In the genomic region with DNA sequence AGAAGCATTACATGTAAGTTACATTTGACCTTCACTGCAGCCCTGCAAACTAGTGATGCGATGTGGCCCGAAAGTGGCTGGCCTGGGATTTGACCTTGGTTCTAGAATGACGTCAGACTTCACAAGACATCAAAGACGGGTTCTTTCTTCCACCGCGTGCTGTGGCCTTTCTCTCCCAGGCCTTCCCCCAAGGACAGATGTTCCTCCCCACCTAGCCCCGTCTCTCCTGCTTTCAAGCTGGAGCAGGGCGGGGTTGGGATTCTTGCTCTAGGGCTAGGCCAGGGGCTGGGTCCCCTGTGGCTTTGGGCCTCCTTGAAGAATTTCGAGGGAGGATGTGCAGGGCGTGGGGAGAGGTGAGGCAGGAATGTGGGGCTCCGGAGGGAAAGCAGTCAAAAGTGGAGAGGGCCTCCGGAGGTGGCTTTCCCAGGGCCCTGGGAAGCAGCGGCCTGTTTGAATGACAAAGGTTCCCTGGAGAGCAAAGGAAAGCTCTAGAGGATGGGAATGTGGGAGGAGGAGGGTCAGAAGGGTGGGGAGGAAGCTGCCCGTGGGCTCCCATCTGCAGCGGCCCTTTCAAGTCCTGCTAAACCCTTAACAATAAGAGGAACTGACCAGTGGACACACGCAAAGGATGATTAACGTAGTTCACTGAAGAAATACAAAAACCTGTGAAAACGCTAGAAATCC, we compare ENCODE assay signal across 19 cellular contexts. TPM values are rescaled to one million over a fixed set of nuclear protein-coding genes. Genes with fewer than 3 reads are reported as not detected.
DNase-seq lines count a peak whose midpoint lies in the region; ATAC-seq, FAIRE-seq and TF ChIP-seq lines count a peak whose summit lies in the region.
"Had no signal": no experiment of that assay in that cellular context is flagged by ENCODE, and none has a peak within 500 bp of the region (broad histone marks: within the 10 kb centered on the region; RNA-seq: fewer than 3 reads in every experiment).

No MANE protein-coding gene starts in this region.

- WGBS in HepG2 (ENCODE audit: low lambda C conversion rate): 1% methylated on average over 18 of the region's 18 CpGs
- WGBS in right lobe of liver (ENCODE audit: insufficient coverage, low coverage, low lambda C conversion rate, missing lambda C conversion rate): 52% methylated on average over 16 of the region's 18 CpGs
- 54 to 81% methylated on average over 11 to 14 of the region's 18 CpGs for WGBS in esophagus squamous epithelium, 2 donors

- H3K9me3 Mint-ChIP-seq in nephron progenitor cell: no peaks in the 10 kb centered on the region
- H3K9me3 Mint-ChIP-seq: activated T-cell treated with anti-CD3 and anti-CD28 coated beads, Interleukin-2, amount 50 U/mL, for 72 hours; CD4-positive, alpha-beta memory T cell; naive B cell; T-helper 2 cell treated with Interferon-gamma antibody and Interleukin-4, amounts not matched to agents 5 μg/mL and 100 μg/mL, for 36 hours had no signal

- intact Hi-C loops in HepG2 (cut with micrococcal nuclease; ENCODE audit: unreplicated experiment): loop anchor here (5.0 to 10.0 kb wide), 2 partner anchors 34 to 54 kb away; partner anchors contain the start of gene SLC2A1
- intact Hi-C loops in right lobe of liver (cut with DNase I): no loop called here
- intact Hi-C loops in esophagus squamous epithelium (cut with DNase I): no loop called here

- H3K27me3 Mint-ChIP-seq in nephron progenitor cell (ENCODE audit: low read depth, poor library complexity): peaks cover 14% of the 10 kb centered on the region

- no TSS peak for BruUV-seq in HepG2 (replicated peaks; lab: Mats Ljungman, UMichigan)

- H3K4me3 ChIP-seq in HepG2 (replicated peaks in 1 of 3; ENCODE audit: insufficient read depth in 1 of 3, low read depth in 2 of 3, low read length in 3 of 3): peak overlapping the region; percentile 19 to 57 (median 28)
- no peak overlapping the region for H3K4me3 ChIP-seq in right lobe of liver
- no peak overlapping the region for H3K4me3 ChIP-seq in esophagus squamous epithelium
- H3K4me3 ChIP-seq: right atrium auricular region had no signal

- in situ Hi-C loops in HepG2 (cut with HindIII; ENCODE audit: extremely low pct_ligation_motif_present, low pct_unique_long_range_greater_than_20kb): no loop called here

- CTCF ChIA-PET in HepG2 (lab: Yijun Ruan, JAX; ENCODE audit: low intra/inter-chr PET ratio, low total read pairs): no interaction called here

- TF ChIP-seq RAD21 in HepG2 (CRISPR knock-in tag; IDR thresholded peaks at IDR 0.05): no peak

- peaks cover 51% of the 10 kb centered on the region for H3K4me1 Mint-ChIP-seq in nephron progenitor cell

- no peaks in the 10 kb centered on the region for H3K79me2 ChIP-seq in HepG2 (ENCODE audit: insufficient read depth, low read length)

- H3K9ac ChIP-seq in HepG2 (ENCODE audit: insufficient read depth, low read depth, low read length): peak overlapping the region; percentile 50

- DNase-seq in HepG2 (ENCODE audit: low spot score) (peak; percentile 93), right lobe of liver (no peak), esophagus squamous epithelium (lab: John Stamatoyannopoulos, UW) (no peak), nephron progenitor cell (peak; percentile 54), COLO829 (ENCODE audit: low spot score) (no peak), HTR-8/SVneo (ENCODE audit: insufficient read length, low spot score) (no peak), AML-193 (lab: John Stamatoyannopoulos, UW) (no peak)
- DNase-seq in NK-92 treated with Interleukin-12 subunit alpha and Interleukin-12 subunit beta, amount 100 ng/mL, for 24 hours (lab: John Stamatoyannopoulos, UW): no peak
- DNase-seq: activated T-cell treated with anti-CD3 and anti-CD28 coated beads, Interleukin-2, amount 50 U/mL, for 72 hours; amygdala; CD4-positive, alpha-beta memory T cell; left cardiac atrium; NCI-H2081 treated with DMSO at 0.1 percent for 48 hours; stimulated activated naive CD4-positive, alpha-beta T cell treated with Interleukin-2 at 50 U/mL for 16 hours had no signal

- TF ChIP-seq CTCF in HepG2 (CRISPR knock-in tag; IDR thresholded peaks at IDR 0.05): no peak
- TF ChIP-seq CTCF in right lobe of liver (IDR thresholded peaks at IDR 0.05): no peak
- TF ChIP-seq CTCF in esophagus squamous epithelium (IDR thresholded peaks at IDR 0.05): no peak
- no peak for TF ChIP-seq CTCF in nephron progenitor cell (IDR thresholded peaks at IDR 0.05)

- H3K36me3 Mint-ChIP-seq in nephron progenitor cell (ENCODE audit: low read depth): no peaks in the 10 kb centered on the region
- H3K36me3 Mint-ChIP-seq: CD4-positive, alpha-beta memory T cell; naive B cell had no signal

- peak overlapping the region; percentile 64 for H3K27ac Mint-ChIP-seq in nephron progenitor cell
- H3K27ac Mint-ChIP-seq: activated T-cell treated with anti-CD3 and anti-CD28 coated beads, Interleukin-2, amount 50 U/mL, for 72 hours; T-helper 2 cell treated with Interferon-gamma antibody and Interleukin-4, amounts not matched to agents 5 μg/mL and 100 μg/mL, for 36 hours had no signal

- no peaks in the 10 kb centered on the region for H3K36me3 ChIP-seq in HepG2 (replicated peaks in 1 of 2; ENCODE audit: control insufficient read depth in 1 of 2, insufficient read depth in 2 of 2, low read length in 2 of 2)
- H3K36me3 ChIP-seq in right lobe of liver: no peaks in the 10 kb centered on the region
- no peaks in the 10 kb centered on the region for H3K36me3 ChIP-seq in esophagus squamous epithelium
- H3K36me3 ChIP-seq: right atrium auricular region had no signal

- no peaks in the 10 kb centered on the region for H4K20me1 ChIP-seq in HepG2 (ENCODE audit: insufficient read depth, low read length)

- no peak overlapping the region for H3K4me3 Mint-ChIP-seq in nephron progenitor cell
- H3K4me3 Mint-ChIP-seq: activated T-cell treated with anti-CD3 and anti-CD28 coated beads, Interleukin-2, amount 50 U/mL, for 72 hours; CD4-positive, alpha-beta memory T cell; T-helper 2 cell treated with Interferon-gamma antibody and Interleukin-4, amounts not matched to agents 5 μg/mL and 100 μg/mL, for 36 hours had no signal

- POLR2A ChIA-PET in HepG2 (lab: Yijun Ruan, JAX): interaction anchor here (0.7 to 2.6 kb wide), 10 partner anchors 13 to 111 kb away, joined by 3 to 23 read pairs (median 4); no protein-coding TSS in a partner anchor

- H3K4me2 ChIP-seq in HepG2 (ENCODE audit: low read depth, low read length): peak overlapping the region; percentile 58

- no peak overlapping the region for H2AFZ ChIP-seq in HepG2 (ENCODE audit: low read length)

- H3K9me3 ChIP-seq in HepG2 (ENCODE audit: low read length) (no peaks in the 10 kb centered on the region), right lobe of liver (no peaks in the 10 kb centered on the region), esophagus squamous epithelium (no peaks in the 10 kb centered on the region)
- H3K9me3 ChIP-seq: right atrium auricular region had no signal

- peak in 1 of 2 experiments; percentile 64; a peak in 2 of 4 replicates for TF ChIP-seq EP300 in HepG2 (IDR thresholded peaks at IDR 0.05; ENCODE audit: low read depth in 2 of 2, low read length in 2 of 2)
- peak; percentile 89; the same call in 1 of the 2 replicates for TF ChIP-seq EP300 in HepG2 (CRISPR knock-in tag; IDR thresholded peaks at IDR 0.05; ENCODE audit: borderline replicate concordance)

- FAIRE-seq in HepG2 (lab: Jason Lieb, UNC) (peak; percentile 48), HTR-8/SVneo (lab: Jason Lieb, UNC) (no peak)
- FAIRE-seq: A204.1 had no signal

- H3K27ac ChIP-seq in HepG2 (ENCODE audit: extremely low read length, insufficient read depth, low read length) (peak overlapping the region; percentile 55), right lobe of liver (no peak overlapping the region), esophagus squamous epithelium (peak overlapping the region in 3 of 4 donors; percentile 78 to 83 (median 81))
- H3K27ac ChIP-seq: right atrium auricular region had no signal

- H3K27me3 ChIP-seq in HepG2 (ENCODE audit: control insufficient read depth in 1 of 2, insufficient read depth in 2 of 2, low read length in 2 of 2) (no peaks in the 10 kb centered on the region), right lobe of liver (no peaks in the 10 kb centered on the region), esophagus squamous epithelium (peaks cover 0 to 28% (median 0%) of the 10 kb centered on the region in 4 donors)

- TF ChIP-seq POLR2A in HepG2 (IDR thresholded peaks at IDR 0.05; ENCODE audit: insufficient read depth in 1 of 2, low read depth in 2 of 2, low read length in 2 of 2) (no peak), right lobe of liver (IDR thresholded peaks at IDR 0.05) (no peak), esophagus squamous epithelium (IDR thresholded peaks at IDR 0.05) (no peak)

- H3K4me1 ChIP-seq in HepG2 (ENCODE audit: insufficient read depth, low read length) (peaks cover 58% of the 10 kb centered on the region), right lobe of liver (no peaks in the 10 kb centered on the region), esophagus squamous epithelium (peaks cover 19 to 56% (median 21%) of the 10 kb centered on the region in 3 donors)
- H3K4me1 ChIP-seq: right atrium auricular region had no signal

- peak; percentile 75 for ATAC-seq in HepG2
- no peak for ATAC-seq in right lobe of liver
- ATAC-seq: activated T-cell treated with anti-CD3 and anti-CD28 coated beads, Interleukin-2, amount 50 U/mL, for 72 hours; left cardiac atrium; Right ventricle myocardium inferior had no signal

RNA-seq across cellular contexts. Expression of gene SLC2A1, which starts 49.9 kb away (rescaled TPM):
- total RNA-seq in HepG2 (2016; rRNA removed; fragmentation: Illumina TruSeq; extraction: Trizol) (54.3 and 125 TPM in 2 replicates), right lobe of liver (10 to 100 TPM in 1 of 6 experiments, 1 to 10 TPM in 4, under 1 TPM in 1; 0.74 to 34.3 (median 5.8) TPM), esophagus squamous epithelium (100 to 1,000 TPM; 238 to 883 (median 448) TPM)
- 17.1 and 18.0 TPM in 2 replicates for total RNA-seq in HepG2 (2016; cell fraction: cytosol; rRNA removed; fragmentation: Illumina TruSeq; extraction: Trizol; ENCODE audit: low read depth)
- 44.3 and 121 TPM in 2 replicates for total RNA-seq in HepG2 (2016; cell fraction: insoluble cytoplasmic fraction; rRNA removed; fragmentation: Illumina TruSeq; extraction: Trizol)
- 38.1 and 44.0 TPM in 2 replicates for total RNA-seq in HepG2 (2016; cell fraction: membrane; rRNA removed; fragmentation: Illumina TruSeq; extraction: Trizol)
- 146 and 160 TPM in 2 replicates for total RNA-seq in HepG2 (2016; cell fraction: nucleus; rRNA removed; fragmentation: Illumina TruSeq; extraction: Trizol)
- polyA plus RNA-seq in HepG2 (2011; rRNA removed): 315 and 423 TPM in 2 replicates
- polyA plus RNA-seq in HepG2 (2011; cell fraction: cytosol; rRNA removed): 201 and 410 TPM in 2 replicates
- 305 and 663 TPM in 2 replicates for polyA plus RNA-seq in HepG2 (2011; cell fraction: nucleus; rRNA removed)
- 253 and 372 TPM in 2 replicates for polyA plus RNA-seq in HepG2 (2012)
- 10.8 and 11.3 TPM in 2 replicates for polyA plus RNA-seq in HepG2 (2016; cell fraction: cytosol; fragmentation: Illumina TruSeq; extraction: Trizol; ENCODE audit: low read depth)
- polyA plus RNA-seq in HepG2 (2016; cell fraction: insoluble cytoplasmic fraction; fragmentation: Illumina TruSeq; extraction: Trizol; ENCODE audit: low read depth): 47.5 and 58.0 TPM in 2 replicates
- 20.7 and 24.0 TPM in 2 replicates for polyA plus RNA-seq in HepG2 (2016; cell fraction: membrane; fragmentation: Illumina TruSeq; extraction: Trizol; ENCODE audit: low read depth)
- 232 and 245 TPM in 2 replicates for polyA plus RNA-seq in HepG2 (2016; cell fraction: nucleus; fragmentation: Illumina TruSeq; extraction: Trizol; ENCODE audit: insufficient read depth, low read depth)
- 61.9 and 1,182 TPM in 2 replicates for polyA minus RNA-seq in HepG2 (2011; rRNA and poly(A)+ RNA removed; ENCODE audit: low replicate concordance)
- polyA minus RNA-seq in HepG2 (2011; cell fraction: cytosol; rRNA and poly(A)+ RNA removed): 204 and 374 TPM in 2 replicates
- polyA minus RNA-seq in HepG2 (2011; cell fraction: nucleus; rRNA and poly(A)+ RNA removed): 146 and 207 TPM in 2 replicates

Comparison
In these comparisons a context has a peak if more than half of its experiments do, and no peak if none do; other contexts are left out.
1. DNase-seq: peak in HepG2 (single experiment) and nephron progenitor cell (single experiment); none in right lobe of liver (0 of 3), esophagus squamous epithelium (single experiment), COLO829 (single experiment), HTR-8/SVneo (single experiment), AML-193 (0 of 2) and NK-92 treated with Interleukin-12 subunit alpha and Interleukin-12 subunit beta, amount 100 ng/mL, for 24 hours (single experiment).
2. H3K27ac ChIP-seq: peak in HepG2 (single experiment) and esophagus squamous epithelium (3 of 4); none in right lobe of liver (0 of 3).
3. H3K4me3 ChIP-seq: peak in HepG2 (3 of 3); none in right lobe of liver (0 of 3) and esophagus squamous epithelium (0 of 4).